In genomic region chr17:7832431-7832830, GRCh38 we compare ENCODE assay signal across 20 cellular contexts.
"Had no signal": no experiment of that assay in that cellular context is flagged by ENCODE, and none has a peak within 500 bp of the region (broad histone marks: within the 10 kb centered on the region; RNA-seq: fewer than 3 reads in every experiment).

No MANE protein-coding gene starts in this region.

- H3K27ac Mint-ChIP-seq: activated naive CD8-positive, alpha-beta T cell; activated T-helper 1 cell treated with anti-CD3 and anti-CD28 coated beads, Interleukin-12 subunit alpha, Interleukin-12 subunit beta, Interleukin-2, Interleukin-4 antibody, amounts not matched to agents 30 ng/mL and 10 ng/mL and 1 ng/mL, durations not matched to agents 14 hours and 24 hours and 36 hours; memory B cell; T-helper 17 cell had no signal

- H3K36me3 ChIP-seq: brain microvascular endothelial cell, colonic mucosa, left lung, tibial artery had no signal

- H3K27me3 Mint-ChIP-seq: activated naive CD8-positive, alpha-beta T cell had no signal

- H3K4me3 ChIP-seq: colonic mucosa, left lung, mucosa of descending colon, tibial artery had no signal

- H3K4me3 Mint-ChIP-seq: activated T-helper 1 cell treated with anti-CD3 and anti-CD28 coated beads, Interleukin-12 subunit alpha, Interleukin-12 subunit beta, Interleukin-2, Interleukin-4 antibody, amounts not matched to agents 30 ng/mL and 10 ng/mL and 1 ng/mL, durations not matched to agents 14 hours and 24 hours and 36 hours; memory B cell; T-helper 17 cell had no signal

- H3K36me3 Mint-ChIP-seq: activated naive CD8-positive, alpha-beta T cell; memory B cell had no signal

- H3K9me3 ChIP-seq: colonic mucosa, left lung, mucosa of descending colon, tibial artery had no signal

- H3K27ac ChIP-seq: brain microvascular endothelial cell, colonic mucosa, left lung, tibial artery had no signal

- H3K9me3 Mint-ChIP-seq: activated T-helper 1 cell treated with anti-CD3 and anti-CD28 coated beads, Interleukin-12 subunit alpha, Interleukin-12 subunit beta, Interleukin-2, Interleukin-4 antibody, amounts not matched to agents 30 ng/mL and 10 ng/mL and 1 ng/mL, durations not matched to agents 14 hours and 24 hours and 36 hours; memory B cell; naive B cell had no signal

- H3K27me3 ChIP-seq: brain microvascular endothelial cell, colonic mucosa, left lung had no signal

- ATAC-seq: left lung; mucosa of descending colon; stimulated activated naive CD8-positive, alpha-beta T cell treated with anti-CD3 and anti-CD28 coated beads, Interleukin-15, Interleukin-2, amounts not matched to agents 100 U/mL and 50 U/mL, for 24 hours; T-helper 17 cell had no signal

- DNase-seq: activated CD4-positive, alpha-beta T cell treated with anti-CD3 and anti-CD28 coated beads, Interleukin-2, amount 50 U/mL, for 4 hours; activated gamma-delta T cell treated with Interleukin-2 at 50 U/mL for 16 hours; activated T-cell treated with anti-CD3 and anti-CD28 coated beads for 4 hours; amygdala; brain microvascular endothelial cell; central memory CD4-positive, alpha-beta T cell; colonic mucosa; erythroblast; left lung; naive B cell; nucleus accumbens; stimulated activated CD4-positive, alpha-beta T cell treated with anti-CD3 and anti-CD28 coated beads, Interleukin-2, amount 100 ng/mL, for 24 hours; stimulated activated naive CD8-positive, alpha-beta T cell treated with anti-CD3 and anti-CD28 coated beads, Interleukin-15, Interleukin-2, amounts not matched to agents 100 U/mL and 50 U/mL, for 24 hours; substantia nigra; tibial artery had no signal
